9 cellular contexts compared by ENCODE assay signal in the genomic region with DNA sequence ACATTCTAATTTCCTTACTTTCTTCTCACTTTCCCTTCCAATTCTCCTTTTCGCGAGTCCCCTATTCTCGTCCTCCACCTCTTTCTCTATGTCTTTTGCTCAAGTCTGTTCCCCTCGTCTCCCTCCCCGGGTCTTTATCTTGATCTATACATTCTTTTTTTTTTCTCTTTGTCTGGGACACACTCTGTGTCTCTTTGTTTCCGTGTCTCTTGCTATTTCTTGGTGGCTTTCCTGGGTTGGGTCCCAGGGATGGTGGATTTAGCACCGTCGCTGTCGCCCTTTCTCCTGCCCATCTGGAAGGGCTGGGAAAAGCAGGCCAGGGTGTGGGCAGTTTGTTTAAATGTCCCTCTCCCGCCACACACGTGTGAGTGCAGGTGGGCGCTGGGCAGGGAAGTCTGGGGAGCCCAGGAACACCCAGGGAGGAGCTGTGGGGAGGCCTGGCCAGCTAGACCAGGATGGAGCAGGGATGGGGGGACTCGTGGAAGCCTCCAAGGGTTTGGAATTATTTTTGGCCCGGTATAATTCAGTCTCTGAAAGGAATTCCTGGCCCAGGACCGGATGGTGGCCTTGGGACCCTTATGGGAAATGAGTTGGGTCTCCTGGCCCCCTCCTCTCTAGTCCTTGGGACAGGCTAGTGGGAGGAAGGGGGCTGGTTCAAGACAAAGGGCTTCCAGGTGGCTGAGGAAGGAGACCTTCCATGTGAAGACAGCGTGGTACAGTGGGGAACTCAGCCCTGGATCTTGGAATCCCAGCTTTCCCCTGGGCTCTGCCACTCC. TPM values are rescaled to one million over a fixed set of nuclear protein-coding genes. Genes with fewer than 3 reads are reported as not detected.
DNase-seq lines count a peak whose midpoint lies in the region; ATAC-seq and TF ChIP-seq lines count a peak whose summit lies in the region.
"Had no signal": no experiment of that assay in that cellular context is flagged by ENCODE, and none has a peak within 500 bp of the region (broad histone marks: within the 10 kb centered on the region; RNA-seq: fewer than 3 reads in every experiment).

No MANE protein-coding gene starts in this region.

- H2AFZ ChIP-seq in OCI-LY1 (ENCODE audit: low read length) (no peak overlapping the region), neural cell (ENCODE audit: low read depth, low read length) (no peak overlapping the region)

- H3K4me2 ChIP-seq in OCI-LY1 (ENCODE audit: low read length) (peak overlapping the region; percentile 83), neural cell (ENCODE audit: low read length) (no peak overlapping the region)

- no peak for ATAC-seq in HG03378 (IDR thresholded peaks at IDR 0.05; ENCODE audit: unreplicated experiment)
- ATAC-seq in GM18861 (IDR thresholded peaks at IDR 0.05; ENCODE audit: unreplicated experiment) = no peak

- TF ChIP-seq CTCF in BE2C (IDR thresholded peaks at IDR 0.05; ENCODE audit: low read depth, low read length) (no peak), OCI-LY1 (IDR thresholded peaks at IDR 0.05; ENCODE audit: low read length) (no peak), epithelial cell of proximal tubule (conservative IDR thresholded peaks at IDR 0.05; ENCODE audit: low read depth, low read length) (no peak), neural cell (IDR thresholded peaks at IDR 0.05; ENCODE audit: poor library complexity, severe bottlenecking) (no peak)

- peaks cover 4% of the 10 kb centered on the region for H3K4me1 ChIP-seq in BE2C
- H3K4me1 ChIP-seq in OCI-LY1 (ENCODE audit: insufficient read depth, low read length, severe bottlenecking) = peaks cover 26% of the 10 kb centered on the region

- H4K20me1 ChIP-seq in OCI-LY1 (ENCODE audit: insufficient read depth, low read length) (no peaks in the 10 kb centered on the region), neural cell (ENCODE audit: insufficient read depth) (no peaks in the 10 kb centered on the region)

- DNase-seq in BE2C = peak; percentile 14
- no peak for DNase-seq in epithelial cell of proximal tubule (ENCODE audit: low read depth)
- no peak for DNase-seq in NCI-H1417 treated with DMSO at 0.1 percent for 48 hours (lab: John Stamatoyannopoulos, UW)
- no peak for DNase-seq in GF-D8 (lab: John Stamatoyannopoulos, UW)
- DNase-seq: NCI-H510A had no signal

- no peak overlapping the region for H3K27ac ChIP-seq in OCI-LY1 (ENCODE audit: low read depth, low read length, poor library complexity, severe bottlenecking)
- H3K27ac ChIP-seq in neural cell (ENCODE audit: low read length) = no peak overlapping the region

- no peaks in the 10 kb centered on the region for H3K9me3 ChIP-seq in BE2C
- H3K9me3 ChIP-seq in OCI-LY1 (ENCODE audit: low read length) = no peaks in the 10 kb centered on the region
- H3K9me3 ChIP-seq in neural cell (ENCODE audit: low read length) = no peaks in the 10 kb centered on the region

- H3K4me3 ChIP-seq in BE2C (ENCODE audit: low read depth, low read length) = peak overlapping the region; percentile 53
- H3K4me3 ChIP-seq in OCI-LY1 (ENCODE audit: low read depth, low read length, poor library complexity, severe bottlenecking) = peak overlapping the region; percentile 58
- peak overlapping the region; percentile 57 for H3K4me3 ChIP-seq in epithelial cell of proximal tubule (ENCODE audit: low read depth, low read length)
- peak overlapping the region; percentile 50 for H3K4me3 ChIP-seq in neural cell (ENCODE audit: low read length)

- H3F3A ChIP-seq in OCI-LY1 (ENCODE audit: insufficient read depth, low read length) (peaks cover 3% of the 10 kb centered on the region; the same call in 1 of the 2 replicates), neural cell (ENCODE audit: insufficient read depth, low read length, poor library complexity, severe bottlenecking) (no peaks in the 10 kb centered on the region)

- no peaks in the 10 kb centered on the region for H3K79me2 ChIP-seq in OCI-LY1 (ENCODE audit: insufficient read depth, low read length)
- H3K79me2 ChIP-seq in neural cell (replicated peaks; ENCODE audit: insufficient read depth, low read length) = no peaks in the 10 kb centered on the region

- H3K9me2 ChIP-seq in OCI-LY1 (ENCODE audit: low read depth, low read length) (no peaks in the 10 kb centered on the region), neural cell (ENCODE audit: insufficient read depth, low read length) (no peaks in the 10 kb centered on the region)

- H3K9ac ChIP-seq in OCI-LY1 (ENCODE audit: low read length) (peak overlapping the region; percentile 62), neural cell (ENCODE audit: low read length) (no peak overlapping the region)

- H3K27me3 ChIP-seq in BE2C (no peaks in the 10 kb centered on the region), OCI-LY1 (ENCODE audit: insufficient read depth, low read length) (no peaks in the 10 kb centered on the region), neural cell (ENCODE audit: insufficient read depth, low read depth, low read length) (peaks cover 11% of the 10 kb centered on the region)

- no peak for TF ChIP-seq EP300 in neural cell (conservative IDR thresholded peaks at IDR 0.05; ENCODE audit: poor library complexity, severe bottlenecking)

- H3K36me3 ChIP-seq in BE2C = no peaks in the 10 kb centered on the region
- H3K36me3 ChIP-seq in OCI-LY1 (ENCODE audit: insufficient read depth, low read length) = no peaks in the 10 kb centered on the region
- H3K36me3 ChIP-seq in neural cell (ENCODE audit: insufficient read depth, low read length) = no peaks in the 10 kb centered on the region

- TF ChIP-seq RAD21 in neural cell (conservative IDR thresholded peaks at IDR 0.05) = no peak

TF ChIP-seq in neural cell, 6 proteins besides CTCF, POLR2A, EP300 and RAD21:
- TF ChIP-seq TAF1 (IDR thresholded peaks at IDR 0.05; ENCODE audit: low read depth) = no peak
- no peak for TF ChIP-seq POLR2AphosphoS5 (IDR thresholded peaks at IDR 0.05)
- TF ChIP-seq REST (IDR thresholded peaks at IDR 0.05; ENCODE audit: borderline replicate concordance) = no peak
- TF ChIP-seq MXI1 (conservative IDR thresholded peaks at IDR 0.05; ENCODE audit: poor library complexity, severe bottlenecking) = no peak
- no peak for TF ChIP-seq EZH2 (IDR thresholded peaks at IDR 0.05; ENCODE audit: borderline replicate concordance, insufficient read depth, low read length, poor library complexity, severe bottlenecking)
- TF ChIP-seq SMC3 (conservative IDR thresholded peaks at IDR 0.05; ENCODE audit: poor library complexity) = no peak
TF ChIP-seq in neural cell: peak in this region for 0.

RNA-seq across cellular contexts. Expression of gene ID3, which starts 9.5 kb away (rescaled TPM):
- 63.3 TPM for polyA plus RNA-seq in BE2C (2012; ENCODE audit: insufficient read depth, insufficient read length, low read depth)
- total RNA-seq in epithelial cell of proximal tubule = 76.0 and 154 TPM in 2 replicates
- polyA plus RNA-seq in neural cell = 8.0 and 10.2 TPM in 2 replicates
- polyA minus RNA-seq in neural cell = 3.4 and 6.1 TPM in 2 replicates

RNA-seq across cellular contexts. Expression of gene E2F2, which starts 37.8 kb away (rescaled TPM):
- polyA plus RNA-seq in BE2C (2012; ENCODE audit: insufficient read depth, insufficient read length, low read depth) = 0.73 TPM
- 4.0 and 6.5 TPM in 2 replicates for total RNA-seq in epithelial cell of proximal tubule
- 0.16 and 0.50 TPM in 2 replicates for polyA plus RNA-seq in neural cell
- 0.24 and 0.35 TPM in 2 replicates for polyA minus RNA-seq in neural cell
